Comparison of ENCODE assay signal across 26 cellular contexts in the genomic region with DNA sequence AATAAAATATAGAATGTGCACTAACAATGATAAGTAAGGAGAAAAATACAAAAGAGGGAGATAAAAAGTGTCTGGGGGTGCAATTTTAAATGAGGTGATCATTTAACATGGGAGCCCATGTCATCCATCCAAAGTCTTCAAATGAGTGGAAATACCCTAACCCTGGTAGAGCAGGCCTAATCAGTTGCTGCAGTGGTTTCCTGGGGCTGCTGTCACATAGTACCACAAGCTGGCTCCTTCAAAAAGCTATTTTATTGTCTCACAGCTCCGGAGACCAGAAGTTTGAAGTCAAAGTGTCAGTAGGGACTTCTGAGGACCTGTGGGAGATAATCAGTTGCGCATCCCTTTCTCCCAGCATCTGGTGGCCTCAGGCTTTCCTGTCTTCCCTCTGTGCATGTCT.
"Had no signal": no experiment of that assay in that cellular context is flagged by ENCODE, and none has a peak within 500 bp of the region (broad histone marks: within the 10 kb centered on the region; RNA-seq: fewer than 3 reads in every experiment).

No MANE protein-coding gene starts in this region.

- H3K4me3 Mint-ChIP-seq: activated CD8-positive, alpha-beta T cell treated with anti-CD3 and anti-CD28 coated beads, Interleukin-2, amount 10 ng/mL, durations not matched to agents 7 days and 5 days; activated naive CD8-positive, alpha-beta T cell treated with anti-CD3 and anti-CD28 coated beads, Interleukin-2, amount 10 ng/mL, durations not matched to agents 7 days and 5 days; T-helper 1 cell treated with Interleukin-12 subunit alpha and Interleukin-12 subunit beta and Interleukin-4 antibody, amounts not matched to agents 30 μg/mL and 1 μg/mL, for 36 hours had no signal

- H3K36me3 ChIP-seq: adrenal gland had no signal

- H3K27me3 ChIP-seq: adrenal gland had no signal

- H3K36me3 Mint-ChIP-seq: activated naive CD8-positive, alpha-beta T cell treated with anti-CD3 and anti-CD28 coated beads, Interleukin-2, amount 10 ng/mL, durations not matched to agents 7 days and 5 days had no signal

- H3K9me3 Mint-ChIP-seq: activated naive CD8-positive, alpha-beta T cell treated with anti-CD3 and anti-CD28 coated beads, Interleukin-2, amount 10 ng/mL, durations not matched to agents 7 days and 5 days; T-helper 1 cell treated with Interleukin-12 subunit alpha and Interleukin-12 subunit beta and Interleukin-4 antibody, amounts not matched to agents 30 μg/mL and 1 μg/mL, for 36 hours had no signal

- H3K27ac Mint-ChIP-seq: activated CD8-positive, alpha-beta T cell treated with anti-CD3 and anti-CD28 coated beads, Interleukin-2, amount 10 ng/mL, durations not matched to agents 7 days and 5 days; activated naive CD8-positive, alpha-beta T cell treated with anti-CD3 and anti-CD28 coated beads, Interleukin-2, amount 10 ng/mL, durations not matched to agents 7 days and 5 days; T-helper 1 cell treated with Interleukin-12 subunit alpha and Interleukin-12 subunit beta and Interleukin-4 antibody, amounts not matched to agents 30 μg/mL and 1 μg/mL, for 36 hours had no signal

- H3K4me3 ChIP-seq: adrenal gland, SK-N-MC had no signal

- H3K4me1 ChIP-seq: adrenal gland had no signal

- ATAC-seq: activated CD8-positive, alpha-beta T cell treated with anti-CD3 and anti-CD28 coated beads, Interleukin-2, amount 10 ng/mL, durations not matched to agents 7 days and 5 days; Panc1; Right ventricle myocardium inferior had no signal

- DNase-seq: activated CD4-positive, alpha-beta T cell treated with anti-CD3 and anti-CD28 coated beads for 48 hours; activated CD4-positive, alpha-beta T cell treated with anti-CD3 and anti-CD28 coated beads, Interleukin-2, amount 50 U/mL, for 4 hours; activated CD4-positive, CD25-positive, alpha-beta regulatory T cell treated with anti-CD3 and anti-CD28 coated beads, Interleukin-2, amount 50 U/mL, for 72 hours; activated CD8-positive, alpha-beta memory T cell treated with anti-CD3 and anti-CD28 coated beads, Interleukin-2, amount 50 U/mL, for 48 hours; activated CD8-positive, alpha-beta T cell treated with anti-CD3 and anti-CD28 coated beads, Interleukin-2, amount 10 ng/mL, durations not matched to agents 7 days and 5 days; activated naive CD4-positive, alpha-beta T cell treated with anti-CD3 and anti-CD28 coated beads, Interleukin-2, amount 50 U/mL, for 16 hours; activated naive CD8-positive, alpha-beta T cell treated with anti-CD3 and anti-CD28 coated beads, Interleukin-2, amount 10 ng/mL, durations not matched to agents 7 days and 5 days; activated T-cell treated with anti-CD3 and anti-CD28 coated beads, Interleukin-2, amount 50 U/mL, for 1 hour; adrenal gland; anterior cingulate cortex; cerebellar nuclear complex; Karpas-422; NCI-H1105 treated with DMSO at 0.1 percent for 48 hours; NCI-H1436 treated with DMSO at 0.1 percent for 48 hours; NCI-H187; NCI-H2081; NCI-H510A treated with DMSO at 0.1 percent for 48 hours; NCI-H69; NK-92 treated with Interleukin-12 subunit alpha and Interleukin-12 subunit beta, amount 100 ng/mL, for 24 hours; OCI-M1; RPMI8226; SW 1271 had no signal

- H3K27ac ChIP-seq: adrenal gland had no signal
